ENCODE assay signal across 4 cellular contexts in genomic region chr3:195629682-195630081, GRCh38. TPM values are rescaled to one million over a fixed set of nuclear protein-coding genes. Genes with fewer than 3 reads are reported as not detected.
"Had no signal": no experiment of that assay in that cellular context is flagged by ENCODE, and none has a peak within 500 bp of the region (broad histone marks: within the 10 kb centered on the region; RNA-seq: fewer than 3 reads in every experiment).

No MANE protein-coding gene starts in this region.

RNA-seq across cellular contexts. Expression of gene APOD, which starts 45.9 kb away (rescaled TPM):
- total RNA-seq: natural killer cell treated with Interleukin-12 subunit alpha and Interleukin-12 subunit beta and Interleukin-15 and Interleukin-18, amount 100 ng/mL, for 72 hours had no signal
- polyA plus RNA-seq: immature natural killer cell; naive thymus-derived CD4-positive, alpha-beta T cell; neural cell had no signal
